8 cellular contexts compared by ENCODE assay signal in the genomic region with DNA sequence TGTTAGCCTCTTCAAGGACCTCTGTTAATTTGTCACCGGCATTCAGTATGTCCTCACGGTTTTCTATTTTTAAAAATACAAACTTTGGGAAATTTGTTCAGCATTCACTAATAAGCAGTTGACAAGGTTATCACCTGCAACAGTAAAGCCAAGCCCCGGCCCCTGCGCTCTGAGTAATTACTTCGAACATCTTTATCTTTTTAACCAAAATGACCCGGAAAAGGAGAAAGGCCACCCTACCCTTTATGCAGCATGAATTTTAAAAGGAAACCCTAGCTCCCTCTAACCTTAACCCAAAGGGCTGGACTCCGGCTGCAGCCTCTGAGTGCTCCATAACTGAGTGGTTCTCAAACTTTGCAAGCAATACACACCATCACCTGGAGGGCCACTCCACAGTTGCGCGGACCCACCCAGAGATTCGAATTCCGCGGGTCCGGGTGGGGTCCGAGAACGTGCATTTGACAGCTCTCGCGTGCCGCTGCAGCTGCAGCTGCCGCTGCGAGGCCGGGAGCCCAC. TPM values are rescaled to one million over a fixed set of nuclear protein-coding genes. Genes with fewer than 3 reads are reported as not detected.
DNase-seq lines count a peak whose midpoint lies in the region; ATAC-seq, FAIRE-seq and TF ChIP-seq lines count a peak whose summit lies in the region.

No MANE protein-coding gene starts in this region.

- H3K27me3 ChIP-seq in HepG2 (ENCODE audit: control insufficient read depth in 1 of 2, insufficient read depth in 2 of 2, low read length in 2 of 2): no peaks in the 10 kb centered on the region

- peaks cover 2 to 9% of the 10 kb centered on the region in 2 experiments; a peak in 4 of 5 replicates for H3K36me3 ChIP-seq in HepG2 (replicated peaks in 1 of 2; ENCODE audit: control insufficient read depth in 1 of 2, insufficient read depth in 2 of 2, low read length in 2 of 2)

- ATAC-seq in GM18511 (IDR thresholded peaks at IDR 0.05; ENCODE audit: unreplicated experiment): peak; percentile 33
- ATAC-seq in HG03097 (IDR thresholded peaks at IDR 0.05; ENCODE audit: low FRiP score, unreplicated experiment): peak; percentile 16
- ATAC-seq in HepG2: peak; percentile 52
- no peak for ATAC-seq in GM21528 (IDR thresholded peaks at IDR 0.05; ENCODE audit: low FRiP score, unreplicated experiment)

- peak overlapping the region; percentile 69 to 89 (median 83) for H3K4me3 ChIP-seq in HepG2 (replicated peaks in 1 of 3; ENCODE audit: insufficient read depth in 1 of 3, low read depth in 2 of 3, low read length in 3 of 3)

- peak overlapping the region; percentile 89 for H3K9ac ChIP-seq in HepG2 (ENCODE audit: insufficient read depth, low read depth, low read length)

- H3K27ac ChIP-seq in HepG2 (ENCODE audit: extremely low read length, insufficient read depth, low read length): peak overlapping the region; percentile 97

- H3K9me3 Mint-ChIP-seq in activated naive CD8-positive, alpha-beta T cell treated with anti-CD3 and anti-CD28 coated beads for 36 hours: peaks cover 11% of the 10 kb centered on the region
- no peaks in the 10 kb centered on the region for H3K9me3 Mint-ChIP-seq in type B pancreatic cell

- in situ Hi-C loops in HepG2 (cut with HindIII; ENCODE audit: extremely low pct_ligation_motif_present, low pct_unique_long_range_greater_than_20kb) (no loop called here), GM13976 (cut with MboI; ENCODE audit: low sequenced_read_pairs, unreplicated experiment) (no loop called here)

- TF ChIP-seq CTCF in HepG2 (CRISPR knock-in tag; IDR thresholded peaks at IDR 0.05): 0 out of 2 replicates have a peak, but pooled peaks have one; percentile 11
- no peak for TF ChIP-seq CTCF in type B pancreatic cell (conservative IDR thresholded peaks at IDR 0.05)
- no peak for TF ChIP-seq CTCF in GM13976 (IDR thresholded peaks at IDR 0.05; ENCODE audit: borderline replicate concordance, control extremely low read depth, extremely low read depth, insufficient read depth, missing control alignments)

- 6% methylated on average over 7 of the region's 21 CpGs for WGBS in HepG2 (ENCODE audit: low lambda C conversion rate)

- H3K79me2 ChIP-seq in HepG2 (ENCODE audit: insufficient read depth, low read length): peaks cover 17% of the 10 kb centered on the region

- POLR2A ChIA-PET in HepG2 (lab: Yijun Ruan, JAX): interaction anchor here (2.3 kb wide), 1 partner anchor 38 kb away, joined by 14 read pairs; no protein-coding TSS in a partner anchor

- CTCF ChIA-PET in HepG2 (lab: Yijun Ruan, JAX; ENCODE audit: low intra/inter-chr PET ratio, low total read pairs): no interaction called here

- no peak for TF ChIP-seq RAD21 in HepG2 (CRISPR knock-in tag; IDR thresholded peaks at IDR 0.05)

- TF ChIP-seq EP300 in HepG2 (IDR thresholded peaks at IDR 0.05; ENCODE audit: low read depth in 2 of 2, low read length in 2 of 2): no peak
- no peak for TF ChIP-seq EP300 in HepG2 (CRISPR knock-in tag; IDR thresholded peaks at IDR 0.05; ENCODE audit: borderline replicate concordance)

- H3K4me1 Mint-ChIP-seq in activated naive CD8-positive, alpha-beta T cell treated with anti-CD3 and anti-CD28 coated beads for 36 hours: peaks cover 11% of the 10 kb centered on the region
- peaks cover 11% of the 10 kb centered on the region for H3K4me1 Mint-ChIP-seq in type B pancreatic cell (ENCODE audit: unreplicated experiment)

- peak overlapping the region; percentile 88 for H3K4me3 Mint-ChIP-seq in activated naive CD8-positive, alpha-beta T cell treated with anti-CD3 and anti-CD28 coated beads for 36 hours
- peak overlapping the region; percentile 90 for H3K4me3 Mint-ChIP-seq in type B pancreatic cell

- H4K20me1 ChIP-seq in HepG2 (ENCODE audit: insufficient read depth, low read length): no peaks in the 10 kb centered on the region

- peak overlapping the region; percentile 51 for H3K27ac Mint-ChIP-seq in activated naive CD8-positive, alpha-beta T cell treated with anti-CD3 and anti-CD28 coated beads for 36 hours
- peak overlapping the region; percentile 56 for H3K27ac Mint-ChIP-seq in type B pancreatic cell

- H3K4me2 ChIP-seq in HepG2 (ENCODE audit: low read depth, low read length): peak overlapping the region; percentile 90

- no peak for FAIRE-seq in HepG2 (lab: Jason Lieb, UNC)

- no peak for DNase-seq in activated naive CD8-positive, alpha-beta T cell treated with anti-CD3 and anti-CD28 coated beads for 36 hours
- DNase-seq in HepG2 (ENCODE audit: low spot score) (no peak), type B pancreatic cell (ENCODE audit: extremely low spot score, unreplicated experiment) (peak; percentile 75), GM13976 (ENCODE audit: low spot score) (no peak), iPS-NIHi11 (ENCODE audit: low spot score) (no peak)

- no peaks in the 10 kb centered on the region for H3K27me3 Mint-ChIP-seq in activated naive CD8-positive, alpha-beta T cell treated with anti-CD3 and anti-CD28 coated beads for 36 hours
- no peaks in the 10 kb centered on the region for H3K27me3 Mint-ChIP-seq in type B pancreatic cell

- peaks cover 36% of the 10 kb centered on the region for H3K36me3 Mint-ChIP-seq in activated naive CD8-positive, alpha-beta T cell treated with anti-CD3 and anti-CD28 coated beads for 36 hours
- peaks cover 15% of the 10 kb centered on the region for H3K36me3 Mint-ChIP-seq in type B pancreatic cell

- H2AFZ ChIP-seq in HepG2 (ENCODE audit: low read length): no peak overlapping the region

- intact Hi-C loops in HepG2 (cut with micrococcal nuclease; ENCODE audit: unreplicated experiment): loop anchor here (2.0 kb wide), 2 partner anchors 43 to 139 kb away; no protein-coding TSS in a partner anchor

- no TSS peak for BruUV-seq in HepG2 (replicated peaks; lab: Mats Ljungman, UMichigan)

- TF ChIP-seq POLR2A in HepG2 (IDR thresholded peaks at IDR 0.05; ENCODE audit: insufficient read depth in 1 of 2, low read depth in 2 of 2, low read length in 2 of 2): no peak

- H3K4me1 ChIP-seq in HepG2 (ENCODE audit: insufficient read depth, low read length): peaks cover 27% of the 10 kb centered on the region

- H3K9me3 ChIP-seq in HepG2 (ENCODE audit: low read length): peaks cover 4% of the 10 kb centered on the region; the same call in 1 of the 2 replicates

RNA-seq across cellular contexts. Expression of gene NSMCE4A, which starts 0.9 kb away (rescaled TPM):
- 10 to 100 TPM; 70.2 to 70.9 TPM for total RNA-seq in activated naive CD8-positive, alpha-beta T cell treated with anti-CD3 and anti-CD28 coated beads for 36 hours
- 91.6 and 108 TPM in 2 replicates for total RNA-seq in HepG2 (2016; rRNA removed; fragmentation: Illumina TruSeq; extraction: Trizol)
- total RNA-seq in HepG2 (2016; cell fraction: cytosol; rRNA removed; fragmentation: Illumina TruSeq; extraction: Trizol; ENCODE audit: low read depth): 46.8 and 47.9 TPM in 2 replicates
- total RNA-seq in HepG2 (2016; cell fraction: insoluble cytoplasmic fraction; rRNA removed; fragmentation: Illumina TruSeq; extraction: Trizol): 95.7 and 113 TPM in 2 replicates
- 58.2 and 62.5 TPM in 2 replicates for total RNA-seq in HepG2 (2016; cell fraction: membrane; rRNA removed; fragmentation: Illumina TruSeq; extraction: Trizol)
- 79.6 and 84.1 TPM in 2 replicates for total RNA-seq in HepG2 (2016; cell fraction: nucleus; rRNA removed; fragmentation: Illumina TruSeq; extraction: Trizol)
- polyA plus RNA-seq in HepG2 (2011; rRNA removed): 47.0 and 61.1 TPM in 2 replicates
- 26.3 and 29.5 TPM in 2 replicates for polyA plus RNA-seq in HepG2 (2011; cell fraction: cytosol; rRNA removed)
- polyA plus RNA-seq in HepG2 (2011; cell fraction: nucleus; rRNA removed): 120 and 126 TPM in 2 replicates
- 42.3 and 49.9 TPM in 2 replicates for polyA plus RNA-seq in HepG2 (2012)
- 42.9 and 45.9 TPM in 2 replicates for polyA plus RNA-seq in HepG2 (2016; cell fraction: cytosol; fragmentation: Illumina TruSeq; extraction: Trizol; ENCODE audit: low read depth)
- 98.9 and 108 TPM in 2 replicates for polyA plus RNA-seq in HepG2 (2016; cell fraction: insoluble cytoplasmic fraction; fragmentation: Illumina TruSeq; extraction: Trizol; ENCODE audit: low read depth)
- polyA plus RNA-seq in HepG2 (2016; cell fraction: membrane; fragmentation: Illumina TruSeq; extraction: Trizol; ENCODE audit: low read depth): 44.9 and 47.4 TPM in 2 replicates
- 142 and 151 TPM in 2 replicates for polyA plus RNA-seq in HepG2 (2016; cell fraction: nucleus; fragmentation: Illumina TruSeq; extraction: Trizol; ENCODE audit: insufficient read depth, low read depth)
- polyA minus RNA-seq in HepG2 (2011; rRNA and poly(A)+ RNA removed; ENCODE audit: low replicate concordance): 11.7 and 12.0 TPM in 2 replicates
- polyA minus RNA-seq in HepG2 (2011; cell fraction: cytosol; rRNA and poly(A)+ RNA removed): 11.8 and 18.0 TPM in 2 replicates
- polyA minus RNA-seq in HepG2 (2011; cell fraction: nucleus; rRNA and poly(A)+ RNA removed): 56.8 and 59.3 TPM in 2 replicates
- 45.1 and 52.9 TPM in 2 replicates for total RNA-seq in type B pancreatic cell (ENCODE audit: low replicate concordance)

RNA-seq across cellular contexts. Expression of gene TACC2, which starts 14.9 kb away (rescaled TPM):
- total RNA-seq in activated naive CD8-positive, alpha-beta T cell treated with anti-CD3 and anti-CD28 coated beads for 36 hours: not detected
- 11.8 and 16.1 TPM in 2 replicates for total RNA-seq in HepG2 (2016; rRNA removed; fragmentation: Illumina TruSeq; extraction: Trizol)
- 3.0 and 3.6 TPM in 2 replicates for total RNA-seq in HepG2 (2016; cell fraction: cytosol; rRNA removed; fragmentation: Illumina TruSeq; extraction: Trizol; ENCODE audit: low read depth)
- 11.8 and 16.2 TPM in 2 replicates for total RNA-seq in HepG2 (2016; cell fraction: insoluble cytoplasmic fraction; rRNA removed; fragmentation: Illumina TruSeq; extraction: Trizol)
- total RNA-seq in HepG2 (2016; cell fraction: membrane; rRNA removed; fragmentation: Illumina TruSeq; extraction: Trizol): 8.9 and 10.3 TPM in 2 replicates
- total RNA-seq in HepG2 (2016; cell fraction: nucleus; rRNA removed; fragmentation: Illumina TruSeq; extraction: Trizol): 23.8 and 25.0 TPM in 2 replicates
- 15.3 and 16.0 TPM in 2 replicates for polyA plus RNA-seq in HepG2 (2011; rRNA removed)
- 7.6 and 10.9 TPM in 2 replicates for polyA plus RNA-seq in HepG2 (2011; cell fraction: cytosol; rRNA removed)
- polyA plus RNA-seq in HepG2 (2011; cell fraction: nucleus; rRNA removed): 37.7 and 43.0 TPM in 2 replicates
- 21.9 and 23.8 TPM in 2 replicates for polyA plus RNA-seq in HepG2 (2012)
- 1.6 and 2.9 TPM in 2 replicates for polyA plus RNA-seq in HepG2 (2016; cell fraction: cytosol; fragmentation: Illumina TruSeq; extraction: Trizol; ENCODE audit: low read depth)
- polyA plus RNA-seq in HepG2 (2016; cell fraction: insoluble cytoplasmic fraction; fragmentation: Illumina TruSeq; extraction: Trizol; ENCODE audit: low read depth): 24.0 and 27.9 TPM in 2 replicates
- 6.4 and 8.1 TPM in 2 replicates for polyA plus RNA-seq in HepG2 (2016; cell fraction: membrane; fragmentation: Illumina TruSeq; extraction: Trizol; ENCODE audit: low read depth)
- polyA plus RNA-seq in HepG2 (2016; cell fraction: nucleus; fragmentation: Illumina TruSeq; extraction: Trizol; ENCODE audit: insufficient read depth, low read depth): 35.9 and 48.4 TPM in 2 replicates
- 10.4 and 18.0 TPM in 2 replicates for polyA minus RNA-seq in HepG2 (2011; rRNA and poly(A)+ RNA removed; ENCODE audit: low replicate concordance)
- 9.7 and 13.0 TPM in 2 replicates for polyA minus RNA-seq in HepG2 (2011; cell fraction: cytosol; rRNA and poly(A)+ RNA removed)
- polyA minus RNA-seq in HepG2 (2011; cell fraction: nucleus; rRNA and poly(A)+ RNA removed): 30.6 and 33.9 TPM in 2 replicates
- total RNA-seq in type B pancreatic cell (ENCODE audit: low replicate concordance): 67.0 and 71.2 TPM in 2 replicates

RNA-seq across cellular contexts. Expression of gene ATE1, which starts 46.2 kb away (rescaled TPM):
- 10 to 100 TPM; 22.5 to 24.6 TPM for total RNA-seq in activated naive CD8-positive, alpha-beta T cell treated with anti-CD3 and anti-CD28 coated beads for 36 hours
- total RNA-seq in HepG2 (2016; rRNA removed; fragmentation: Illumina TruSeq; extraction: Trizol) (42.2 and 68.9 TPM in 2 replicates), type B pancreatic cell (ENCODE audit: low replicate concordance) (23.5 and 35.4 TPM in 2 replicates)
- 43.5 and 45.3 TPM in 2 replicates for total RNA-seq in HepG2 (2016; cell fraction: cytosol; rRNA removed; fragmentation: Illumina TruSeq; extraction: Trizol; ENCODE audit: low read depth)
- 42.7 and 63.5 TPM in 2 replicates for total RNA-seq in HepG2 (2016; cell fraction: insoluble cytoplasmic fraction; rRNA removed; fragmentation: Illumina TruSeq; extraction: Trizol)
- 36.0 and 39.2 TPM in 2 replicates for total RNA-seq in HepG2 (2016; cell fraction: membrane; rRNA removed; fragmentation: Illumina TruSeq; extraction: Trizol)
- 47.7 and 50.6 TPM in 2 replicates for total RNA-seq in HepG2 (2016; cell fraction: nucleus; rRNA removed; fragmentation: Illumina TruSeq; extraction: Trizol)
- polyA plus RNA-seq in HepG2 (2011; rRNA removed): 13.9 and 17.5 TPM in 2 replicates
- polyA plus RNA-seq in HepG2 (2011; cell fraction: cytosol; rRNA removed): 10.9 and 15.5 TPM in 2 replicates
- polyA plus RNA-seq in HepG2 (2011; cell fraction: nucleus; rRNA removed): 8.0 and 12.0 TPM in 2 replicates
- 18.8 and 23.6 TPM in 2 replicates for polyA plus RNA-seq in HepG2 (2012)
- 1.3 and 1.5 TPM in 2 replicates for polyA plus RNA-seq in HepG2 (2016; cell fraction: cytosol; fragmentation: Illumina TruSeq; extraction: Trizol; ENCODE audit: low read depth)
- polyA plus RNA-seq in HepG2 (2016; cell fraction: insoluble cytoplasmic fraction; fragmentation: Illumina TruSeq; extraction: Trizol; ENCODE audit: low read depth): 40.1 and 45.1 TPM in 2 replicates
- 5.8 and 7.3 TPM in 2 replicates for polyA plus RNA-seq in HepG2 (2016; cell fraction: membrane; fragmentation: Illumina TruSeq; extraction: Trizol; ENCODE audit: low read depth)
- polyA plus RNA-seq in HepG2 (2016; cell fraction: nucleus; fragmentation: Illumina TruSeq; extraction: Trizol; ENCODE audit: insufficient read depth, low read depth): 24.1 and 26.2 TPM in 2 replicates
- 30.6 and 37.0 TPM in 2 replicates for polyA minus RNA-seq in HepG2 (2011; rRNA and poly(A)+ RNA removed; ENCODE audit: low replicate concordance)
- 46.1 and 56.6 TPM in 2 replicates for polyA minus RNA-seq in HepG2 (2011; cell fraction: cytosol; rRNA and poly(A)+ RNA removed)
- polyA minus RNA-seq in HepG2 (2011; cell fraction: nucleus; rRNA and poly(A)+ RNA removed): 54.5 and 71.6 TPM in 2 replicates
